ENCODE assay signal across 1 cellular context in genomic region chr2:157443795-157444642, GRCh38.
TF ChIP-seq lines count a peak whose summit lies in the region.

TSS of gene CYTIP (minus strand) at chr2:157444089. CDS start at chr2:157444020, 69 bp downstream.

TF ChIP-seq in GM23338, 12 proteins besides CTCF, POLR2A, EP300 and RAD21 (continued from another document):
- TF ChIP-seq, protein P1, sequence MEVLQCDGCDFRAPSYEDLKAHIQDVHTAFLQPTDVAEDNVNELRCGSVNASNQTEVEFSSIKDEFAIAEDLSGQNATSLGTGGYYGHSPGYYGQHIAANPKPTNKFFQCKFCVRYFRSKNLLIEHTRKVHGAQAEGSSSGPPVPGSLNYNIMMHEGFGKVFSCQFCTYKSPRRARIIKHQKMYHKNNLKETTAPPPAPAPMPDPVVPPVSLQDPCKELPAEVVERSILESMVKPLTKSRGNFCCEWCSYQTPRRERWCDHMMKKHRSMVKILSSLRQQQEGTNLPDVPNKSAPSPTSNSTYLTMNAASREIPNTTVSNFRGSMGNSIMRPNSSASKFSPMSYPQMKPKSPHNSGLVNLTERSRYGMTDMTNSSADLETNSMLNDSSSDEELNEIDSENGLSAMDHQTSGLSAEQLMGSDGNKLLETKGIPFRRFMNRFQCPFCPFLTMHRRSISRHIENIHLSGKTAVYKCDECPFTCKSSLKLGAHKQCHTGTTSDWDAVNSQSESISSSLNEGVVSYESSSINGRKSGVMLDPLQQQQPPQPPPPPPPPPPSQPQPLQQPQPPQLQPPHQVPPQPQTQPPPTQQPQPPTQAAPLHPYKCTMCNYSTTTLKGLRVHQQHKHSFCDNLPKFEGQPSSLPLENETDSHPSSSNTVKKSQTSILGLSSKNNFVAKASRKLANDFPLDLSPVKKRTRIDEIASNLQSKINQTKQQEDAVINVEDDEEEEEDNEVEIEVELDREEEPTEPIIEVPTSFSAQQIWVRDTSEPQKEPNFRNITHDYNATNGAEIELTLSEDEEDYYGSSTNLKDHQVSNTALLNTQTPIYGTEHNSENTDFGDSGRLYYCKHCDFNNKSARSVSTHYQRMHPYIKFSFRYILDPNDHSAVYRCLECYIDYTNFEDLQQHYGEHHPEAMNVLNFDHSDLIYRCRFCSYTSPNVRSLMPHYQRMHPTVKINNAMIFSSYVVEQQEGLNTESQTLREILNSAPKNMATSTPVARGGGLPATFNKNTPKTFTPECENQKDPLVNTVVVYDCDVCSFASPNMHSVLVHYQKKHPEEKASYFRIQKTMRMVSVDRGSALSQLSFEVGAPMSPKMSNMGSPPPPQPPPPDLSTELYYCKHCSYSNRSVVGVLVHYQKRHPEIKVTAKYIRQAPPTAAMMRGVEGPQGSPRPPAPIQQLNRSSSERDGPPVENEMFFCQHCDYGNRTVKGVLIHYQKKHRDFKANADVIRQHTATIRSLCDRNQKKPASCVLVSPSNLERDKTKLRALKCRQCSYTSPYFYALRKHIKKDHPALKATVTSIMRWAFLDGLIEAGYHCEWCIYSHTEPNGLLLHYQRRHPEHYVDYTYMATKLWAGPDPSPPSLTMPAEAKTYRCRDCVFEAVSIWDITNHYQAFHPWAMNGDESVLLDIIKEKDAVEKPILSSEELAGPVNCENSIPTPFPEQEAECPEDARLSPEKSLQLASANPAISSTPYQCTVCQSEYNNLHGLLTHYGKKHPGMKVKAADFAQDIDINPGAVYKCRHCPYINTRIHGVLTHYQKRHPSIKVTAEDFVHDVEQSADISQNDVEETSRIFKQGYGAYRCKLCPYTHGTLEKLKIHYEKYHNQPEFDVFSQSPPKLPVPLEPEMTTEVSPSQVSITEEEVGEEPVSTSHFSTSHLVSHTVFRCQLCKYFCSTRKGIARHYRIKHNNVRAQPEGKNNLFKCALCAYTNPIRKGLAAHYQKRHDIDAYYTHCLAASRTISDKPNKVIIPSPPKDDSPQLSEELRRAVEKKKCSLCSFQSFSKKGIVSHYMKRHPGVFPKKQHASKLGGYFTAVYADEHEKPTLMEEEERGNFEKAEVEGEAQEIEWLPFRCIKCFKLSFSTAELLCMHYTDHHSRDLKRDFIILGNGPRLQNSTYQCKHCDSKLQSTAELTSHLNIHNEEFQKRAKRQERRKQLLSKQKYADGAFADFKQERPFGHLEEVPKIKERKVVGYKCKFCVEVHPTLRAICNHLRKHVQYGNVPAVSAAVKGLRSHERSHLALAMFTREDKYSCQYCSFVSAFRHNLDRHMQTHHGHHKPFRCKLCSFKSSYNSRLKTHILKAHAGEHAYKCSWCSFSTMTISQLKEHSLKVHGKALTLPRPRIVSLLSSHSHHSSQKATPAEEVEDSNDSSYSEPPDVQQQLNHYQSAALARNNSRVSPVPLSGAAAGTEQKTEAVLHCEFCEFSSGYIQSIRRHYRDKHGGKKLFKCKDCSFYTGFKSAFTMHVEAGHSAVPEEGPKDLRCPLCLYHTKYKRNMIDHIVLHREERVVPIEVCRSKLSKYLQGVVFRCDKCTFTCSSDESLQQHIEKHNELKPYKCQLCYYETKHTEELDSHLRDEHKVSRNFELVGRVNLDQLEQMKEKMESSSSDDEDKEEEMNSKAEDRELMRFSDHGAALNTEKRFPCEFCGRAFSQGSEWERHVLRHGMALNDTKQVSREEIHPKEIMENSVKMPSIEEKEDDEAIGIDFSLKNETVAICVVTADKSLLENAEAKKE (CRISPR knock-in tag; IDR thresholded peaks at IDR 0.05) = no peak
- no peak for TF ChIP-seq ZNF114 (CRISPR knock-in tag; IDR thresholded peaks at IDR 0.05)
- no peak for TF ChIP-seq POLR2AphosphoS5 (IDR thresholded peaks at IDR 0.05; ENCODE audit: low read depth)
- no peak for TF ChIP-seq ETS1 (IDR thresholded peaks at IDR 0.05)
- TF ChIP-seq EZH2 (IDR thresholded peaks at IDR 0.05; ENCODE audit: low read depth, unreplicated experiment) = no peak
- TF ChIP-seq ZNF331 (CRISPR knock-in tag; IDR thresholded peaks at IDR 0.05; ENCODE audit: low read depth) = no peak
